ENCODE assay signal across 8 cellular contexts in genomic region chr15:78149068-78149804, GRCh38. TPM values are rescaled to one million over a fixed set of nuclear protein-coding genes. Genes with fewer than 3 reads are reported as not detected.
DNase-seq lines count a peak whose midpoint lies in the region; ATAC-seq and TF ChIP-seq lines count a peak whose summit lies in the region.

IDH3A (plus strand) TSS chr15:78149362; CDS start chr15:78149404, 42 bp downstream.

- no peak for TF ChIP-seq CTCF in C4-2B (conservative IDR thresholded peaks at IDR 0.05)

- DNase-seq in NCI-H748 (lab: John Stamatoyannopoulos, UW; ENCODE audit: unreplicated experiment) = peak; percentile 95
- peak; percentile 100 for DNase-seq in activated CD4-positive, alpha-beta T cell treated with anti-CD3 and anti-CD28 coated beads, Interleukin-2, amount 50 U/mL, for 1 hour
- DNase-seq in cortex of kidney (lab: John Stamatoyannopoulos, UW) = peak; percentile 50
- peak; percentile 100 for DNase-seq in left lobe of liver (ENCODE audit: low spot score)
- DNase-seq in stimulated activated CD4-positive, alpha-beta T cell treated with anti-CD3 and anti-CD28 coated beads, Interleukin-2, amount 100 ng/mL, for 24 hours = peak; percentile 100

- ATAC-seq in GM19372 (IDR thresholded peaks at IDR 0.05; ENCODE audit: low read depth, unreplicated experiment) = peak; percentile 81
- peak; percentile 77 for ATAC-seq in HG03521 (IDR thresholded peaks at IDR 0.05; ENCODE audit: unreplicated experiment)
- peak; percentile 98 for ATAC-seq in left lobe of liver

- H3K27ac ChIP-seq in C4-2B = peak within 1 kb of the TSS; percentile 87

RNA-seq across cellular contexts. Expression of gene IDH3A, which starts in this region (rescaled TPM):
- 29.4 TPM for total RNA-seq in left lobe of liver

Comparison
In these comparisons a context has a peak if more than half of its experiments do, and no peak if none do; other contexts are left out.
1. Peak in every context shown above with its lines: DNase-seq, ATAC-seq and H3K27ac ChIP-seq.
2. DNase-seq: peak in every context shown above with its lines; median percentile 100 in activated CD4-positive, alpha-beta T cell treated with anti-CD3 and anti-CD28 coated beads, Interleukin-2, amount 50 U/mL, for 1 hour; 100 in left lobe of liver; 100 in stimulated activated CD4-positive, alpha-beta T cell treated with anti-CD3 and anti-CD28 coated beads, Interleukin-2, amount 100 ng/mL, for 24 hours; 95 in NCI-H748; 50 in cortex of kidney.